Comparison of ENCODE assay signal across 8 cellular contexts in genomic region chr19:46728693-46729339, GRCh38. TPM values are rescaled to one million over a fixed set of nuclear protein-coding genes. Genes with fewer than 3 reads are reported as not detected.
DNase-seq lines count a peak whose midpoint lies in the region; ATAC-seq and TF ChIP-seq lines count a peak whose summit lies in the region.

No MANE protein-coding gene starts in this region.

- H3K27ac ChIP-seq in BLaER1: peak overlapping the region; percentile 85
- H3K27ac ChIP-seq in right atrium auricular region: peak overlapping the region in 1 of 2 donors; percentile 19
- H3K27ac ChIP-seq in spleen: peak overlapping the region in 7 of 8 donors; percentile 48 to 93 (median 73)

- H3K27me3 ChIP-seq in BLaER1: no peaks in the 10 kb centered on the region
- no peaks in the 10 kb centered on the region for H3K27me3 ChIP-seq in adipocyte (replicated peaks; ENCODE audit: control insufficient read depth, insufficient read depth, low read length)
- H3K27me3 ChIP-seq in right atrium auricular region: no peaks in the 10 kb centered on the region
- no peaks in the 10 kb centered on the region for H3K27me3 ChIP-seq in spleen (replicated peaks in 1 of 7)

- peaks cover 8 to 23% (median 16%) of the 10 kb centered on the region in 3 donors for H3K4me1 Mint-ChIP-seq in T-cell

- H3K4me3 Mint-ChIP-seq in T-cell: no peak overlapping the region

- peak; percentile 84 to 97 for TF ChIP-seq CTCF in right atrium auricular region (IDR thresholded peaks at IDR 0.05)
- TF ChIP-seq CTCF in spleen (IDR thresholded peaks at IDR 0.05 in 8 of 11, conservative IDR thresholded peaks at IDR 0.05 in 3 of 11): peak; percentile 92 to 99 (median 98)

- H3K36me3 ChIP-seq in BLaER1 (peaks cover 100% of the 10 kb centered on the region), adipocyte (ENCODE audit: control insufficient read depth, insufficient read depth, low read length, severe bottlenecking) (peaks cover 86% of the 10 kb centered on the region), right atrium auricular region (peaks cover 90% of the 10 kb centered on the region), spleen (peaks cover 0 to 100% (median 85%) of the 10 kb centered on the region in 6 donors)

- no peaks in the 10 kb centered on the region for H3K9me3 Mint-ChIP-seq in T-cell

- no peaks in the 10 kb centered on the region for H3K27me3 Mint-ChIP-seq in T-cell

- intact Hi-C loops in spleen (cut with DNase I; ENCODE audit: low total_unique reads): loop anchor here (2.0 kb wide), 1 partner anchor 24 kb away; no protein-coding TSS in a partner anchor

- peaks cover 39% of the 10 kb centered on the region for H3K36me3 Mint-ChIP-seq in T-cell

- H3K27ac Mint-ChIP-seq in T-cell: peak overlapping the region in 1 of 2 donors; percentile 44

- H3K9me3 ChIP-seq in BLaER1 (no peaks in the 10 kb centered on the region), adipocyte (ENCODE audit: control insufficient read depth, low read length) (no peaks in the 10 kb centered on the region), right atrium auricular region (no peaks in the 10 kb centered on the region), spleen (no peaks in the 10 kb centered on the region)

- H3K9ac ChIP-seq in BLaER1 (peak overlapping the region; percentile 64), adipocyte (ENCODE audit: low read length) (no peak overlapping the region)

- DNase-seq in T-cell (peak; percentile 51 to 88 (median 76)), adipocyte (ENCODE audit: low read depth) (peak; percentile 80), right atrium auricular region (ENCODE audit: low spot score) (peak; percentile 71), spleen (peak; percentile 97), cerebellar nuclear complex (lab: John Stamatoyannopoulos, UW) (no peak), foreskin melanocyte (no peak)

- no peak for TF ChIP-seq POLR2A in spleen (IDR thresholded peaks at IDR 0.05)

- POLR2A ChIA-PET in T-cell (lab: Charles Lee): interaction anchor here (0.6 kb wide), 2 partner anchors 131 to 144 kb away, joined by 4 to 5 read pairs; no protein-coding TSS in a partner anchor

- peaks cover 100% of the 10 kb centered on the region for H4K20me1 ChIP-seq in BLaER1

- ATAC-seq in HG02588 (IDR thresholded peaks at IDR 0.05; ENCODE audit: unreplicated experiment): peak; percentile 44
- ATAC-seq in T-cell (replicated peaks in 1 of 4): peak; percentile 86 to 94 (median 91)

- H3K4me2 ChIP-seq in BLaER1: peak overlapping the region; percentile 99

- H3K4me1 ChIP-seq in BLaER1 (peaks cover 100% of the 10 kb centered on the region), adipocyte (ENCODE audit: control insufficient read depth, insufficient read depth, low read length) (peaks cover 8% of the 10 kb centered on the region), right atrium auricular region (peaks cover 0 to 39% of the 10 kb centered on the region in 2 donors), spleen (peaks cover 38 to 100% (median 83%) of the 10 kb centered on the region in 6 donors)

- WGBS in spleen, 5 donors: 31 to 42% (median 38%) methylated on average over 19 to 20 of the region's 20 CpGs

- H3K4me3 ChIP-seq in BLaER1: peak overlapping the region; percentile 56
- H3K4me3 ChIP-seq in adipocyte (ENCODE audit: low read length): no peak overlapping the region
- no peak overlapping the region for H3K4me3 ChIP-seq in right atrium auricular region
- peak overlapping the region in 2 of 8 donors; percentile 33 to 57 for H3K4me3 ChIP-seq in spleen

- CTCF ChIA-PET in T-cell (lab: Charles Lee): interaction anchor here (0.5 to 3.5 kb wide), 14 partner anchors 8 to 865 kb away, joined by 3 to 23 read pairs (median 3); partner anchors contain the start of gene PRKD2 (in 1 of the 2)

RNA-seq across cellular contexts. Expression of gene PRKD2, which starts 11.9 kb away (rescaled TPM):
- total RNA-seq in T-cell: 100 to 1,000 TPM; 121 to 145 (median 138) TPM
- 10 to 100 TPM in 1 of 2 donors, 1 to 10 TPM in 1; 8.6 to 19.2 TPM for total RNA-seq in right atrium auricular region
- total RNA-seq in spleen: 100 to 1,000 TPM in 4 of 7 donors, 10 to 100 TPM in 3; 76.3 to 127 (median 115) TPM
- 100 to 1,000 TPM in 2 of 3 donors, 10 to 100 TPM in 1; 63.4 to 132 (median 105) TPM for polyA plus RNA-seq in spleen

RNA-seq across cellular contexts. Expression of gene FKRP, which starts 17.0 kb away (rescaled TPM):
- total RNA-seq in T-cell (10 to 100 TPM; 17.8 to 35.3 (median 23.6) TPM), right atrium auricular region (10 to 100 TPM; 20.3 to 23.8 TPM), spleen (10 to 100 TPM; 15.4 to 24.8 (median 19.3) TPM)
- polyA plus RNA-seq in spleen: 10 to 100 TPM in 1 of 3 donors, 1 to 10 TPM in 2; 5.3 to 13.0 (median 9.8) TPM

RNA-seq across cellular contexts. Expression of gene STRN4, which starts 17.4 kb away (rescaled TPM):
- total RNA-seq in T-cell (100 to 1,000 TPM in 3 of 5 donors, 10 to 100 TPM in 2; 85.2 to 123 (median 101) TPM), right atrium auricular region (10 to 100 TPM; 46.6 to 65.4 TPM), spleen (100 to 1,000 TPM in 5 of 7 donors, 10 to 100 TPM in 2; 90.1 to 143 (median 107) TPM)
- polyA plus RNA-seq in spleen: 10 to 100 TPM; 28.2 to 70.7 (median 30.0) TPM

RNA-seq across cellular contexts. Expression of gene SLC1A5, which starts 59.6 kb away (rescaled TPM):
- total RNA-seq in T-cell (10 to 100 TPM in 4 of 5 donors, 1 to 10 TPM in 1; 7.6 to 50.5 (median 47.7) TPM), right atrium auricular region (10 to 100 TPM; 21.2 to 42.6 TPM), spleen (10 to 100 TPM; 45.1 to 62.8 (median 49.8) TPM)
- 10 to 100 TPM; 13.2 to 29.5 (median 23.0) TPM for polyA plus RNA-seq in spleen

Comparison
In these comparisons a context has a peak if more than half of its experiments do, and no peak if none do; other contexts are left out.
1. DNase-seq: peak in T-cell (34 of 34), adipocyte (single experiment), right atrium auricular region (single experiment) and spleen (single experiment); none in cerebellar nuclear complex (0 of 2) and foreskin melanocyte (single experiment).